Comparison of ENCODE assay signal across 19 cellular contexts in the genomic region with DNA sequence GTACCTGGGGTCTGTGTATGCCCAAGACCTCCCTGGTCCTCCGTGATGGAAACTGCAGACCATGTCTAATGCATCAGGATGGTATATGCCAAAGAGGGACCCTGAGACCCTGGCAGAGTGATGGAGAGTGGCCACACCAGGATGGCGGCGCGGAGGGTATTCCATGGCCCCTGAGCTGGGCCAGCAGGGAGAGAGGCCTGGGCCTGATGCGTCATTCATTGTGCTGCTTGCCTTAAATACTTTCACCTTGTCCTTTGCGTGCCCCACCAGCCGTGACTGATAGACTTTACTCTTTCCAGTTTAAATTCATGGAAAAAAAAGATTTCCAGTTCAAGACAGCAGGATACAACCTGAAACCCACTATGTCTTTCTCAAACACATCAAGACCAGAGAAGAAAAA. TPM values are rescaled to one million over a fixed set of nuclear protein-coding genes. Genes with fewer than 3 reads are reported as not detected.
A peak's percentile ranks its signal among the peaks of the same experiment; 100 is the strongest.
DNase-seq lines count a peak whose midpoint lies in the region; ATAC-seq and TF ChIP-seq lines count a peak whose summit lies in the region.
"Had no signal": no experiment of that assay in that cellular context is flagged by ENCODE, and none has a peak within 500 bp of the region (broad histone marks: within the 10 kb centered on the region; RNA-seq: fewer than 3 reads in every experiment).

No MANE protein-coding gene starts in this region.

- no peak for TF ChIP-seq CTCF in SU-DHL-6 (IDR thresholded peaks at IDR 0.05; ENCODE audit: insufficient read depth, low read length, poor library complexity, severe bottlenecking)
- TF ChIP-seq CTCF in prostate gland (IDR thresholded peaks at IDR 0.05): no peak

- H3K4me2 ChIP-seq in BLaER1 treated with 17β-estradiol and CSF1 and Interleukin-3, amounts not matched to agents 10 nM and 100 nM: peak overlapping the region in 9 of 11 experiments; percentile 4 to 71 (median 57); a peak in 14 of 22 replicates
- H3K4me2 ChIP-seq in SU-DHL-6 (ENCODE audit: low read depth, low read length, poor library complexity, severe bottlenecking): peak overlapping the region; percentile 85

- H3F3A ChIP-seq in SU-DHL-6 (ENCODE audit: insufficient read depth): peaks cover 13% of the 10 kb centered on the region; the same call in 1 of the 2 replicates

- no peak for ATAC-seq in naive B cell (ENCODE audit: low read depth in 2 of 2)
- no peak for ATAC-seq in HG03108 (IDR thresholded peaks at IDR 0.05; ENCODE audit: unreplicated experiment)
- ATAC-seq: SK-N-SH treated with all-trans-retinoic acid at 6 μM for 48 hours, T-cell had no signal

- H3K27ac ChIP-seq in BLaER1 treated with 17β-estradiol and CSF1 and Interleukin-3, amounts not matched to agents 10 nM and 100 nM: no peak overlapping the region
- H3K27ac ChIP-seq in SU-DHL-6 (ENCODE audit: low read depth, low read length) (peak overlapping the region; percentile 88), prostate gland (no peak overlapping the region)

- H3K4me3 Mint-ChIP-seq in IgD-negative memory B cell: peak overlapping the region in 2 of 4 donors; percentile 60 to 65
- H3K4me3 Mint-ChIP-seq in naive B cell: peak overlapping the region in 5 of 8 donors; percentile 1 to 65 (median 49)
- H3K4me3 Mint-ChIP-seq: CD4-positive, alpha-beta T cell; T-cell had no signal

- no peaks in the 10 kb centered on the region for H3K9me3 Mint-ChIP-seq in IgD-negative memory B cell
- peaks cover 0 to 7% (median 0%) of the 10 kb centered on the region in 7 donors for H3K9me3 Mint-ChIP-seq in naive B cell
- H3K9me3 Mint-ChIP-seq: CD4-positive, alpha-beta T cell had no signal

- 91% methylated on average over 7 of the region's 7 CpGs for WGBS in prostate gland

- H2AFZ ChIP-seq in SU-DHL-6 (ENCODE audit: low read depth, low read length, severe bottlenecking): no peak overlapping the region

- H3K4me1 Mint-ChIP-seq in IgD-negative memory B cell: peaks cover 17 to 23% (median 18%) of the 10 kb centered on the region in 3 donors
- peaks cover 20 to 35% (median 24%) of the 10 kb centered on the region in 3 donors for H3K4me1 Mint-ChIP-seq in naive B cell

- H3K9me2 ChIP-seq in SU-DHL-6 (replicated peaks; ENCODE audit: insufficient read depth, low read length): no peaks in the 10 kb centered on the region

- TF ChIP-seq POLR2A in prostate gland (IDR thresholded peaks at IDR 0.05): no peak

- H3K27me3 Mint-ChIP-seq in IgD-negative memory B cell (peaks cover 17% of the 10 kb centered on the region), naive B cell (peaks cover 5 to 18% (median 10%) of the 10 kb centered on the region in 3 donors)

- intact Hi-C loops in prostate gland (cut with DNase I): no loop called here

- H3K36me3 ChIP-seq in BLaER1 treated with 17β-estradiol and CSF1 and Interleukin-3, amounts not matched to agents 10 nM and 100 nM: no peaks in the 10 kb centered on the region
- H3K36me3 ChIP-seq in SU-DHL-6 (ENCODE audit: low read length) (no peaks in the 10 kb centered on the region), prostate gland (no peaks in the 10 kb centered on the region)

- H3K27ac Mint-ChIP-seq in IgD-negative memory B cell (peak overlapping the region in 2 of 3 donors; percentile 71 to 78), naive B cell (peak overlapping the region in 1 of 6 donors; percentile 37)
- H3K27ac Mint-ChIP-seq: CD4-positive, alpha-beta T cell; T-cell had no signal

- no peaks in the 10 kb centered on the region for H4K20me1 ChIP-seq in BLaER1 treated with 17β-estradiol and CSF1 and Interleukin-3, amounts not matched to agents 10 nM and 100 nM
- no peaks in the 10 kb centered on the region for H4K20me1 ChIP-seq in SU-DHL-6 (ENCODE audit: low read depth, low read length)

- no peak overlapping the region for H3K4me3 ChIP-seq in BLaER1 treated with 17β-estradiol and CSF1 and Interleukin-3, amounts not matched to agents 10 nM and 100 nM
- H3K4me3 ChIP-seq in SU-DHL-6 (ENCODE audit: insufficient read depth, low read length, poor library complexity, severe bottlenecking) (peak overlapping the region; percentile 42), prostate gland (no peak overlapping the region)

- peaks cover 11 to 23% (median 19%) of the 10 kb centered on the region in 10 experiments for H3K4me1 ChIP-seq in BLaER1 treated with 17β-estradiol and CSF1 and Interleukin-3, amounts not matched to agents 10 nM and 100 nM
- H3K4me1 ChIP-seq in prostate gland (replicated peaks): no peaks in the 10 kb centered on the region

- peaks cover 0 to 4% (median 0%) of the 10 kb centered on the region in 11 experiments; a peak in 3 of 22 replicates for H3K27me3 ChIP-seq in BLaER1 treated with 17β-estradiol and CSF1 and Interleukin-3, amounts not matched to agents 10 nM and 100 nM
- H3K27me3 ChIP-seq in SU-DHL-6 (ENCODE audit: low read length) (no peaks in the 10 kb centered on the region), prostate gland (replicated peaks; ENCODE audit: insufficient read depth) (no peaks in the 10 kb centered on the region)

- peaks cover 1% of the 10 kb centered on the region for H3K36me3 Mint-ChIP-seq in IgD-negative memory B cell
- no peaks in the 10 kb centered on the region for H3K36me3 Mint-ChIP-seq in naive B cell
- H3K36me3 Mint-ChIP-seq: T-cell had no signal

- no peaks in the 10 kb centered on the region for H3K79me2 ChIP-seq in SU-DHL-6 (ENCODE audit: insufficient read depth, low read length)

- H3K9me3 ChIP-seq in BLaER1 treated with 17β-estradiol and CSF1 and Interleukin-3, amounts not matched to agents 10 nM and 100 nM (replicated peaks in 1 of 11): peaks cover 8 to 28% (median 24%) of the 10 kb centered on the region in 11 experiments; a peak in 20 of 22 replicates
- H3K9me3 ChIP-seq in SU-DHL-6 (ENCODE audit: insufficient read depth, low read length) (0 out of 2 replicates have a peak, but pooled peaks cover 4% of the 10 kb centered on the region), prostate gland (no peaks in the 10 kb centered on the region)

- no peak overlapping the region for H3K9ac ChIP-seq in BLaER1 treated with 17β-estradiol and CSF1 and Interleukin-3, amounts not matched to agents 10 nM and 100 nM
- peak overlapping the region; percentile 48 for H3K9ac ChIP-seq in SU-DHL-6 (ENCODE audit: low read length)

- DNase-seq in naive B cell: no peak
- DNase-seq in prostate gland (ENCODE audit: low spot score): no peak
- no peak for DNase-seq in COLO668 (lab: John Stamatoyannopoulos, UW; ENCODE audit: unreplicated experiment)
- no peak for DNase-seq in activated CD4-positive, CD25-positive, alpha-beta regulatory T cell (lab: John Stamatoyannopoulos, UW)
- DNase-seq: Caco-2; CD4-positive, alpha-beta T cell; DMS 273 treated with DMSO at 0.1 percent for 48 hours; DMS79 treated with DMSO at 0.1 percent for 48 hours; NCI-H1105 treated with DMSO at 0.1 percent for 48 hours; NCI-H2029 treated with DMSO at 0.1 percent for 48 hours; NCI-H2171 treated with DMSO at 0.1 percent for 48 hours; NCI-H446 treated with DMSO at 0.1 percent for 48 hours; NCI-H526 treated with DMSO at 0.1 percent for 48 hours; T-cell had no signal

RNA-seq across cellular contexts. Expression of gene NDUFV1, which starts 5.6 kb away (rescaled TPM):
- polyA plus RNA-seq in IgD-negative memory B cell: 121 TPM
- 100 to 1,000 TPM; 110 to 165 (median 124) TPM for polyA plus RNA-seq in naive B cell (ENCODE audit: low read depth in 6 of 6)
- 100 to 1,000 TPM; 190 to 260 TPM for total RNA-seq in prostate gland

RNA-seq across cellular contexts. Expression of gene GSTP1, which starts 17.5 kb away (rescaled TPM):
- polyA plus RNA-seq in IgD-negative memory B cell (214 TPM), naive B cell (ENCODE audit: low read depth in 6 of 6) (100 to 1,000 TPM; 225 to 406 (median 317) TPM)
- total RNA-seq in prostate gland: 100 to 1,000 TPM; 540 to 577 TPM

RNA-seq across cellular contexts. Expression of gene NUDT8, which starts 28.6 kb away (rescaled TPM):
- polyA plus RNA-seq in IgD-negative memory B cell (2.9 TPM), naive B cell (ENCODE audit: low read depth in 6 of 6) (10 to 100 TPM in 3 of 6 donors, 1 to 10 TPM in 3; 2.9 to 15.3 (median 10.0) TPM)
- 10 to 100 TPM in 1 of 2 donors, 1 to 10 TPM in 1; 7.2 to 29.2 TPM for total RNA-seq in prostate gland

RNA-seq across cellular contexts. Expression of gene TBX10, which starts 38.5 kb away (rescaled TPM):
- not detected for polyA plus RNA-seq in IgD-negative memory B cell
- polyA plus RNA-seq in naive B cell (ENCODE audit: low read depth in 6 of 6): not detected
- total RNA-seq in prostate gland: not detected
- total RNA-seq: Caco-2; CD4-positive, alpha-beta T cell; T-cell had no signal

RNA-seq across cellular contexts. Expression of gene ACY3, which starts 49.4 kb away (rescaled TPM):
- polyA plus RNA-seq in IgD-negative memory B cell (0.63 TPM), naive B cell (ENCODE audit: low read depth in 6 of 6) (1 to 10 TPM in 5 of 6 donors, under 1 TPM in 1; 0.80 to 6.6 (median 2.5) TPM)
- 1 to 10 TPM in 1 of 2 donors, not detected in 1; 1.7 TPM for total RNA-seq in prostate gland
